Comparison of ENCODE assay signal across 14 cellular contexts in the genomic region with DNA sequence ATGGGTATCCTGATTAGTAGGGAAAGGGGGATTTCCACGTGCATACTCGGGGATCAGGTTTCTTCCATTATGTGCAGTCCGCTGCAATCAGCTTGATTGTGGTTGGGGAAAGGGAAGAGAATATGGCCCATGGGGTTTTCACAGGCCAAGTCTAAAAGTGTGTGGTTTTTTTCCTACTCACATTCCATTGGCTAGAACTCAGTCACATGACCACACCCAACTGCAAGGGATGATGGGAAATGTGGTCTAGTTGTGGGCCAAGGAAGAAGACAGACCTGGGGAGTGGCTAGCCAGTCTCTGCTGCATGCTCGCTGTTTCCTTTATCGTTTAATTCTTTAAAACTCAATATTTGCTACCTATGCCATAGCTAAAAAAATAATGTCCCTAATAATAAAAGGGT.
A peak's percentile ranks its signal among the peaks of the same experiment; 100 is the strongest.
DNase-seq lines count a peak whose midpoint lies in the region; ATAC-seq and TF ChIP-seq lines count a peak whose summit lies in the region.
"Had no signal": no experiment of that assay in that cellular context is flagged by ENCODE, and none has a peak within 500 bp of the region (broad histone marks: within the 10 kb centered on the region; RNA-seq: fewer than 3 reads in every experiment).

No MANE protein-coding gene starts in this region.

- peak; percentile 3 for DNase-seq in NCI-H1436 (lab: John Stamatoyannopoulos, UW)
- no peak for DNase-seq in NCI-H1436 treated with DMSO at 0.1 percent for 48 hours (lab: John Stamatoyannopoulos, UW)
- peak; percentile 61 for DNase-seq in KBM-7
- DNase-seq in SK-N-DZ (ENCODE audit: low spot score) = peak; percentile 26
- peak; percentile 52 for DNase-seq in left kidney (ENCODE audit: low read depth, low spot score)
- DNase-seq in natural killer cell treated with Interleukin-12 subunit alpha and Interleukin-12 subunit beta and Interleukin-15 and Interleukin-18, amount 100 ng/mL, for 72 hours (ENCODE audit: low spot score) = no peak
- DNase-seq in LoVo (ENCODE audit: low spot score) = no peak
- DNase-seq in spleen = no peak
- DNase-seq: activated CD4-positive, alpha-beta T cell treated with anti-CD3 and anti-CD28 coated beads, Interleukin-2, amount 10 ng/mL, durations not matched to agents 7 days and 5 days; activated naive CD4-positive, alpha-beta T cell treated with anti-CD3 and anti-CD28 coated beads, Interleukin-2, amount 10 ng/mL, durations not matched to agents 7 days and 5 days; foreskin fibroblast; MM.1S had no signal

- no peak overlapping the region for H3K4me3 ChIP-seq in spleen

- H3K9me3 ChIP-seq in spleen = no peaks in the 10 kb centered on the region

- no peak for TF ChIP-seq CTCF in spleen (IDR thresholded peaks at IDR 0.05 in 8 of 11, conservative IDR thresholded peaks at IDR 0.05 in 3 of 11)

- in situ Hi-C loops in KBM-7 (cut with MboI; ENCODE audit: low pct_unique_long_range_greater_than_20kb, low sequenced_read_pairs) = no loop called here

- no peaks in the 10 kb centered on the region for H3K4me1 Mint-ChIP-seq in natural killer cell treated with Interleukin-12 subunit alpha and Interleukin-12 subunit beta and Interleukin-15 and Interleukin-18, amount 100 ng/mL, for 72 hours (ENCODE audit: low read depth in 2 of 2)
- H3K4me1 Mint-ChIP-seq: activated CD4-positive, alpha-beta T cell treated with anti-CD3 and anti-CD28 coated beads, Interleukin-2, amount 10 ng/mL, durations not matched to agents 7 days and 5 days; activated naive CD4-positive, alpha-beta T cell treated with anti-CD3 and anti-CD28 coated beads, Interleukin-2, amount 10 ng/mL, durations not matched to agents 7 days and 5 days; stimulated activated memory B cell treated with anti-CD40 and anti-IgM and Interleukin-4, amounts not matched to agents 10 μg/mL and 1 μg/mL and 100 μg/mL, for 72 hours had no signal

- H3K36me3 ChIP-seq in spleen = no peaks in the 10 kb centered on the region

- 62 to 85% (median 71%) methylated on average over 5 of the region's 5 CpGs for WGBS in spleen, 5 donors

- H3K27ac ChIP-seq in spleen = no peak overlapping the region

- TF ChIP-seq POLR2A in spleen (IDR thresholded peaks at IDR 0.05) = no peak

- no peak overlapping the region for H3K27ac Mint-ChIP-seq in natural killer cell treated with Interleukin-12 subunit alpha and Interleukin-12 subunit beta and Interleukin-15 and Interleukin-18, amount 100 ng/mL, for 72 hours
- H3K27ac Mint-ChIP-seq: activated CD4-positive, alpha-beta T cell treated with anti-CD3 and anti-CD28 coated beads, Interleukin-2, amount 10 ng/mL, durations not matched to agents 7 days and 5 days; activated naive CD4-positive, alpha-beta T cell treated with anti-CD3 and anti-CD28 coated beads, Interleukin-2, amount 10 ng/mL, durations not matched to agents 7 days and 5 days; stimulated activated memory B cell treated with anti-CD40 and anti-IgM and Interleukin-4, amounts not matched to agents 10 μg/mL and 1 μg/mL and 100 μg/mL, for 72 hours had no signal

- no peaks in the 10 kb centered on the region for H3K4me1 ChIP-seq in spleen

- no peaks in the 10 kb centered on the region for H3K36me3 Mint-ChIP-seq in natural killer cell treated with Interleukin-12 subunit alpha and Interleukin-12 subunit beta and Interleukin-15 and Interleukin-18, amount 100 ng/mL, for 72 hours
- H3K36me3 Mint-ChIP-seq: activated naive CD4-positive, alpha-beta T cell treated with anti-CD3 and anti-CD28 coated beads, Interleukin-2, amount 10 ng/mL, durations not matched to agents 7 days and 5 days; stimulated activated memory B cell treated with anti-CD40 and anti-IgM and Interleukin-4, amounts not matched to agents 10 μg/mL and 1 μg/mL and 100 μg/mL, for 72 hours had no signal

- no peak overlapping the region for H3K4me3 Mint-ChIP-seq in natural killer cell treated with Interleukin-12 subunit alpha and Interleukin-12 subunit beta and Interleukin-15 and Interleukin-18, amount 100 ng/mL, for 72 hours
- H3K4me3 Mint-ChIP-seq: activated CD4-positive, alpha-beta T cell treated with anti-CD3 and anti-CD28 coated beads, Interleukin-2, amount 10 ng/mL, durations not matched to agents 7 days and 5 days; activated naive CD4-positive, alpha-beta T cell treated with anti-CD3 and anti-CD28 coated beads, Interleukin-2, amount 10 ng/mL, durations not matched to agents 7 days and 5 days; stimulated activated memory B cell treated with anti-CD40 and anti-IgM and Interleukin-4, amounts not matched to agents 10 μg/mL and 1 μg/mL and 100 μg/mL, for 72 hours had no signal

- no peak for ATAC-seq in natural killer cell treated with Interleukin-12 subunit alpha and Interleukin-12 subunit beta and Interleukin-15 and Interleukin-18, amount 100 ng/mL, for 72 hours
- ATAC-seq: left lobe of liver; stimulated activated memory B cell treated with anti-CD40 and anti-IgM and Interleukin-4, amounts not matched to agents 10 μg/mL and 1 μg/mL and 100 μg/mL, for 72 hours had no signal

- no peaks in the 10 kb centered on the region for H3K9me3 Mint-ChIP-seq in natural killer cell treated with Interleukin-12 subunit alpha and Interleukin-12 subunit beta and Interleukin-15 and Interleukin-18, amount 100 ng/mL, for 72 hours
- H3K9me3 Mint-ChIP-seq: activated CD4-positive, alpha-beta T cell treated with anti-CD3 and anti-CD28 coated beads, Interleukin-2, amount 10 ng/mL, durations not matched to agents 7 days and 5 days; activated naive CD4-positive, alpha-beta T cell treated with anti-CD3 and anti-CD28 coated beads, Interleukin-2, amount 10 ng/mL, durations not matched to agents 7 days and 5 days; stimulated activated memory B cell treated with anti-CD40 and anti-IgM and Interleukin-4, amounts not matched to agents 10 μg/mL and 1 μg/mL and 100 μg/mL, for 72 hours had no signal

- intact Hi-C loops in spleen (cut with DNase I; ENCODE audit: low total_unique reads) = no loop called here

- peaks cover 23 to 24% of the 10 kb centered on the region in 2 donors for H3K27me3 Mint-ChIP-seq in natural killer cell treated with Interleukin-12 subunit alpha and Interleukin-12 subunit beta and Interleukin-15 and Interleukin-18, amount 100 ng/mL, for 72 hours

- peaks cover 0 to 17% (median 0%) of the 10 kb centered on the region in 7 donors for H3K27me3 ChIP-seq in spleen (replicated peaks in 1 of 7)

Comparison
In these comparisons a context has a peak if more than half of its experiments do, and no peak if none do; other contexts are left out.
1. DNase-seq: peak in NCI-H1436 (single experiment), KBM-7 (single experiment), SK-N-DZ (single experiment) and left kidney (single experiment); none in NCI-H1436 treated with DMSO at 0.1 percent for 48 hours (single experiment), natural killer cell treated with Interleukin-12 subunit alpha and Interleukin-12 subunit beta and Interleukin-15 and Interleukin-18, amount 100 ng/mL, for 72 hours (single experiment), LoVo (single experiment) and spleen (single experiment).